ENCODE assay signal across 16 cellular contexts in the genomic region with DNA sequence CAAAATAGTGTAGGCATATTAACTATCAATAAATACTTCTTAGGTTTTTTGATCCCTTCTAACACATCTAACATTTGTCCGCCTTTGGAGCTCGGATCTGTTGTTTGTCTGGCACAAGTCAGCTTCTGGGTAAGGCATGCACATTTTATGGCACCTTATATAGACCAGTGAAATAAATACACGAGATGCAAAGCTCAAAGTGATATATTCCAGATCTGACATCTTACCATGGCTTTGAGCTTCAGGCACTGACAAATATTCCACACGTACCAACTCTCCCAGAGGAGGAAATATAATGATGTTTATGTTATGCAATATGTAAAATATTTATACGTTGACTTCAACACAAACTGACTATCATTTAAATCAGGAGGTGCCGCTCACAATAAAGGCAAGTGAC.
"Had no signal": no experiment of that assay in that cellular context is flagged by ENCODE, and none has a peak within 500 bp of the region (broad histone marks: within the 10 kb centered on the region; RNA-seq: fewer than 3 reads in every experiment).

No MANE protein-coding gene starts in this region.

- H3K4me1 Mint-ChIP-seq: mesothelial cell of epicardium had no signal

- H3K4me3 Mint-ChIP-seq: mesothelial cell of epicardium had no signal

- H3K4me1 ChIP-seq: esophagus muscularis mucosa, foreskin keratinocyte, gastroesophageal sphincter, heart right ventricle, left lung, lower lobe of right lung had no signal

- DNase-seq: dermis blood vessel endothelial cell; dorsolateral prefrontal cortex; effector CD4-positive, alpha-beta T cell; foreskin keratinocyte; heart right ventricle; hippocampal formation; left cardiac atrium; left lung; left ventricle myocardium superior; lower lobe of right lung; mesenchymal stem cell; mucosa of descending colon had no signal

- H3K4me3 ChIP-seq: coronary artery, dorsolateral prefrontal cortex, esophagus muscularis mucosa, gastroesophageal sphincter, heart right ventricle, left lung, lower lobe of right lung, mucosa of descending colon had no signal

- H3K27ac ChIP-seq: coronary artery, dorsolateral prefrontal cortex, esophagus muscularis mucosa, foreskin keratinocyte, gastroesophageal sphincter, heart right ventricle, left lung, lower lobe of right lung had no signal

- H3K36me3 Mint-ChIP-seq: mesothelial cell of epicardium had no signal

- H3K27me3 ChIP-seq: esophagus muscularis mucosa, foreskin keratinocyte, gastroesophageal sphincter, left lung had no signal

- H3K27ac Mint-ChIP-seq: mesothelial cell of epicardium had no signal

- ATAC-seq: foreskin keratinocyte, gastroesophageal sphincter, heart right ventricle, left cardiac atrium, left lung, left ventricle myocardium superior, lower lobe of right lung, mucosa of descending colon had no signal

- H3K36me3 ChIP-seq: esophagus muscularis mucosa, gastroesophageal sphincter, heart right ventricle, left lung, lower lobe of right lung had no signal

- H3K9me3 ChIP-seq: esophagus muscularis mucosa, gastroesophageal sphincter, heart right ventricle, left lung, lower lobe of right lung, mucosa of descending colon had no signal
